ENCODE assay signal across 8 cellular contexts in genomic region chr5:43017438-43017820, GRCh38. TPM values are rescaled to one million over a fixed set of nuclear protein-coding genes. Genes with fewer than 3 reads are reported as not detected.
DNase-seq lines count a peak whose midpoint lies in the region; ATAC-seq and TF ChIP-seq lines count a peak whose summit lies in the region.

No MANE protein-coding gene starts in this region.

- H3K4me3 ChIP-seq in A673 (ENCODE audit: low read depth, low read length, poor library complexity, severe bottlenecking), result peak overlapping the region; percentile 81
- peak overlapping the region; percentile 94 for H3K4me3 ChIP-seq in adipocyte (ENCODE audit: low read length)
- peak overlapping the region; percentile 64 for H3K4me3 ChIP-seq in iPS-15b (ENCODE audit: low read depth, low read length)
- H3K4me3 ChIP-seq in skin epidermis, result peak overlapping the region; percentile 25 to 68 (median 51)

- DNase-seq in A673 (ENCODE audit: low spot score) (peak; percentile 35), NCI-H2171 treated with DMSO at 0.1 percent for 48 hours (lab: John Stamatoyannopoulos, UW) (peak; percentile 66), adipocyte (ENCODE audit: low read depth) (peak; percentile 61), NCI-H187 treated with DMSO at 0.1 percent for 48 hours (lab: John Stamatoyannopoulos, UW) (no peak)

- intact Hi-C loops in A673 (cut with micrococcal nuclease; ENCODE audit: unreplicated experiment), result loop anchor here (2.0 kb wide), 1 partner anchor 109 kb away; no protein-coding TSS in a partner anchor

- H3K9me3 ChIP-seq in A673 (ENCODE audit: low read depth, low read length, poor library complexity, severe bottlenecking) (no peaks in the 10 kb centered on the region), adipocyte (ENCODE audit: control insufficient read depth, low read length) (no peaks in the 10 kb centered on the region), iPS-15b (ENCODE audit: control insufficient read depth, insufficient read depth, low read length) (no peaks in the 10 kb centered on the region)

- H3K36me3 ChIP-seq in A673 (ENCODE audit: insufficient read depth, low read length, poor library complexity, severe bottlenecking), result no peaks in the 10 kb centered on the region
- no peaks in the 10 kb centered on the region for H3K36me3 ChIP-seq in adipocyte (ENCODE audit: control insufficient read depth, insufficient read depth, low read length, severe bottlenecking)
- H3K36me3 ChIP-seq in iPS-15b (ENCODE audit: control insufficient read depth, insufficient read depth, low read length), result no peaks in the 10 kb centered on the region

- H3K27ac ChIP-seq in A673 (ENCODE audit: low read depth, low read length, poor library complexity, severe bottlenecking) (peak overlapping the region; percentile 92), skin epidermis (peak overlapping the region; percentile 2 to 98 (median 92))

- peak; percentile 8 for ATAC-seq in GM19455 (IDR thresholded peaks at IDR 0.05; ENCODE audit: unreplicated experiment)
- no peak for ATAC-seq in HG03571 (IDR thresholded peaks at IDR 0.05; ENCODE audit: unreplicated experiment)

- H3K9ac ChIP-seq in adipocyte (ENCODE audit: low read length) (peak overlapping the region; percentile 96), iPS-15b (ENCODE audit: low read depth, low read length) (no peak overlapping the region)

- H3K27me3 ChIP-seq in A673 (replicated peaks; ENCODE audit: insufficient read depth, low read depth, low read length, poor library complexity), result no peaks in the 10 kb centered on the region
- H3K27me3 ChIP-seq in adipocyte (replicated peaks; ENCODE audit: control insufficient read depth, insufficient read depth, low read length), result no peaks in the 10 kb centered on the region
- peaks cover 94% of the 10 kb centered on the region for H3K27me3 ChIP-seq in iPS-15b (ENCODE audit: control insufficient read depth, insufficient read depth, low read length)

- no peak for TF ChIP-seq CTCF in A673 (conservative IDR thresholded peaks at IDR 0.05; ENCODE audit: low read depth, low read length)

- POLR2A ChIA-PET in A673 (lab: Charles Lee; ENCODE audit: low non-redundant PET), result interaction anchor here (0.7 kb wide), 1 partner anchor 508 kb away, joined by 3 read pairs; no protein-coding TSS in a partner anchor

- H3K4me1 ChIP-seq in A673 (ENCODE audit: insufficient read depth, low read length, poor library complexity, severe bottlenecking) (peaks cover 16% of the 10 kb centered on the region), adipocyte (ENCODE audit: control insufficient read depth, insufficient read depth, low read length) (peaks cover 17% of the 10 kb centered on the region), iPS-15b (ENCODE audit: control insufficient read depth, insufficient read depth, low read length) (peaks cover 12% of the 10 kb centered on the region)

- CTCF ChIA-PET in A673 (lab: Charles Lee), result no interaction called here

- no TSS peak for BruUV-seq in A673 (replicated peaks; lab: Mats Ljungman, UMichigan)

RNA-seq across cellular contexts. Expression of gene ANXA2R, which starts 22.7 kb away (rescaled TPM):
- total RNA-seq in A673 (2021), result 1.4 and 1.9 TPM in 2 replicates
